In genomic region chrX:15349046-15349445, GRCh38 we compare ENCODE assay signal across 2 cellular contexts.
TF ChIP-seq lines count a peak whose summit lies in the region.

No MANE protein-coding gene starts in this region.

TF ChIP-seq in A549, 52 proteins besides CTCF, POLR2A, EP300 and RAD21:
- TF ChIP-seq ZNF302 (CRISPR knock-in tag; IDR thresholded peaks at IDR 0.05): no peak
- TF ChIP-seq SMC3 (IDR thresholded peaks at IDR 0.05): peak; percentile 47; the same call in 1 of the 3 replicates

TF ChIP-seq in HepG2, 621 proteins besides CTCF, POLR2A, EP300 and RAD21:
- TF ChIP-seq U2AF1 (optimal IDR thresholded peaks at IDR 0.05; ENCODE audit: low read depth, low read length): no peak
- peak; percentile 71 for TF ChIP-seq STAG1 (CRISPR knock-in tag; IDR thresholded peaks at IDR 0.05)
- peak; percentile 35; the same call in 1 of the 2 replicates for TF ChIP-seq SMC3 (IDR thresholded peaks at IDR 0.05; ENCODE audit: low read length)
